ENCODE assay signal across 8 cellular contexts in the genomic region with DNA sequence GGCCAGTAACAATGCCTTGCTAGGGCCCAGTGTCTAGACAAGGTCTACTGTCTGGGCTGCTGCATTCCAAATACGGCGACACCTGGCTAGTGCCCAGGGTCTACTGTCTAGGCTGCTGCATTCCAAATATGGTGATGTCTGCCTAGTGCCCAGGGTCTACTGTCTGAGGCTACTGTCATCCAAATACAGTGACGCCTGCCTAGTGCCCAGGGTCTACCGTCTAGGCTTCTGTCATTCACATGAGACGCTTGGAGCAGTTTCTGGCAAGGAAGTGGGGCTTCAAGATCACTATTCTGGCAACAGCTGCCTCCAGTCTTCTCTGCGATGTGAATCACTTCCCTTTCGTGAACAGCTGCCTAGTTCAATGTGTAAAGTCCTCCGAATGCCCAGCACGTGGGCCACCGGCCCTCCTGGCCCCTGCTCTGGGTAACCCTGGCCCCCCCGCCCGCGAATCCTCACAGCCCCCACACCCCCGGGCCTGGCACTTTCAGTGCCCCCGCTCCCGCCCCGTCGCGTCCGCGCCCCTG. TPM values are rescaled to one million over a fixed set of nuclear protein-coding genes. Genes with fewer than 3 reads are reported as not detected.
DNase-seq lines count a peak whose midpoint lies in the region; ATAC-seq, FAIRE-seq and TF ChIP-seq lines count a peak whose summit lies in the region.

No MANE protein-coding gene starts in this region.

- H3K27me3 Mint-ChIP-seq in chondrocyte (ENCODE audit: low read depth) = no peaks in the 10 kb centered on the region

- POLR2A ChIA-PET in HepG2 (lab: Yijun Ruan, JAX) = interaction anchor here (0.7 to 2.9 kb wide), 2 partner anchors 11 to 19 kb away, joined by 3 to 30 read pairs; a partner anchor contains a TSS

- H3K9ac ChIP-seq in OCI-LY1 (ENCODE audit: low read length) (peak overlapping the region; percentile 84), HepG2 (ENCODE audit: insufficient read depth, low read depth, low read length) (peak overlapping the region; percentile 79)

- H3K4me2 ChIP-seq in OCI-LY1 (ENCODE audit: low read length) (peak overlapping the region; percentile 73), HepG2 (ENCODE audit: low read depth, low read length) (peak overlapping the region; percentile 99)

- no peaks in the 10 kb centered on the region for H3K79me2 ChIP-seq in OCI-LY1 (ENCODE audit: insufficient read depth, low read length)
- no peaks in the 10 kb centered on the region for H3K79me2 ChIP-seq in HepG2 (ENCODE audit: insufficient read depth, low read length)

- no peak overlapping the region for H2AFZ ChIP-seq in OCI-LY1 (ENCODE audit: low read length)
- no peak overlapping the region for H2AFZ ChIP-seq in HepG2 (ENCODE audit: low read length)

- TF ChIP-seq CTCF in AG10803 (conservative IDR thresholded peaks at IDR 0.05; ENCODE audit: low read length) (no peak), OCI-LY1 (IDR thresholded peaks at IDR 0.05; ENCODE audit: low read length) (no peak), chondrocyte (IDR thresholded peaks at IDR 0.05) (no peak), HepG2 (CRISPR knock-in tag; IDR thresholded peaks at IDR 0.05) (no peak), testis (IDR thresholded peaks at IDR 0.05) (no peak)

- CTCF ChIA-PET in HepG2 (lab: Yijun Ruan, JAX; ENCODE audit: low intra/inter-chr PET ratio, low total read pairs) = no interaction called here

- peak overlapping the region; percentile 98 for H3K27ac Mint-ChIP-seq in chondrocyte (ENCODE audit: unreplicated experiment)

- in situ Hi-C loops in HepG2 (cut with HindIII; ENCODE audit: extremely low pct_ligation_motif_present, low pct_unique_long_range_greater_than_20kb) = no loop called here

- 20% methylated on average over 1 of the region's 21 CpGs for WGBS in HepG2 (ENCODE audit: low lambda C conversion rate)
- 0 to 2% methylated on average over 2 to 21 of the region's 21 CpGs for WGBS in testis, 2 donors

- peak overlapping the region; percentile 94 for H3K4me3 Mint-ChIP-seq in chondrocyte (ENCODE audit: unreplicated experiment)

- no peak for TF ChIP-seq EP300 in HepG2 (IDR thresholded peaks at IDR 0.05; ENCODE audit: low read depth in 2 of 2, low read length in 2 of 2)
- no peak for TF ChIP-seq EP300 in HepG2 (CRISPR knock-in tag; IDR thresholded peaks at IDR 0.05; ENCODE audit: borderline replicate concordance)

- H3K36me3 Mint-ChIP-seq in chondrocyte (ENCODE audit: low read depth) = peaks cover 1% of the 10 kb centered on the region

- no peaks in the 10 kb centered on the region for H3K9me3 Mint-ChIP-seq in chondrocyte (ENCODE audit: low read depth)

- TF ChIP-seq POLR2A in HepG2 (IDR thresholded peaks at IDR 0.05; ENCODE audit: insufficient read depth in 1 of 2, low read depth in 2 of 2, low read length in 2 of 2) (peak in 1 of 2 experiments; percentile 31; a peak in 1 of 4 replicates), testis (IDR thresholded peaks at IDR 0.05) (no peak)

- no peaks in the 10 kb centered on the region for H3F3A ChIP-seq in OCI-LY1 (ENCODE audit: insufficient read depth, low read length)

- peaks cover 41% of the 10 kb centered on the region for H3K4me1 Mint-ChIP-seq in chondrocyte (ENCODE audit: low read depth)

- peak; percentile 66 for ATAC-seq in GM18511 (IDR thresholded peaks at IDR 0.05; ENCODE audit: unreplicated experiment)
- peak; percentile 41 for ATAC-seq in HG02981 (IDR thresholded peaks at IDR 0.05; ENCODE audit: unreplicated experiment)
- ATAC-seq in HepG2 = peak; percentile 89

- H3K4me1 ChIP-seq in OCI-LY1 (ENCODE audit: insufficient read depth, low read length, severe bottlenecking) = peaks cover 4% of the 10 kb centered on the region
- peaks cover 16% of the 10 kb centered on the region for H3K4me1 ChIP-seq in HepG2 (ENCODE audit: insufficient read depth, low read length)
- peaks cover 20% of the 10 kb centered on the region for H3K4me1 ChIP-seq in testis

- no peak for TF ChIP-seq RAD21 in HepG2 (CRISPR knock-in tag; IDR thresholded peaks at IDR 0.05)

- no peak for FAIRE-seq in HepG2 (lab: Jason Lieb, UNC)

- H3K27ac ChIP-seq in OCI-LY1 (ENCODE audit: low read depth, low read length, poor library complexity, severe bottlenecking) = no peak overlapping the region
- H3K27ac ChIP-seq in HepG2 (ENCODE audit: extremely low read length, insufficient read depth, low read length) = peak overlapping the region; percentile 70
- H3K27ac ChIP-seq in testis = peak overlapping the region; percentile 60 to 83

- peak overlapping the region; percentile 85 for H3K4me3 ChIP-seq in AG10803 (ENCODE audit: low read length)
- H3K4me3 ChIP-seq in OCI-LY1 (ENCODE audit: low read depth, low read length, poor library complexity, severe bottlenecking) = peak overlapping the region; percentile 74
- peak overlapping the region; percentile 77 to 91 (median 79) for H3K4me3 ChIP-seq in HepG2 (replicated peaks in 1 of 3; ENCODE audit: insufficient read depth in 1 of 3, low read depth in 2 of 3, low read length in 3 of 3)
- H3K4me3 ChIP-seq in testis = peak overlapping the region; percentile 83 to 98

- DNase-seq in AG10803 (ENCODE audit: low read depth) (peak; percentile 66), chondrocyte (ENCODE audit: low spot score) (no peak), HepG2 (ENCODE audit: low spot score) (peak; percentile 76), testis (no peak), mesenteric fat pad (ENCODE audit: low spot score) (no peak)

- H3K9me3 ChIP-seq in OCI-LY1 (ENCODE audit: low read length) (no peaks in the 10 kb centered on the region), HepG2 (ENCODE audit: low read length) (no peaks in the 10 kb centered on the region), testis (no peaks in the 10 kb centered on the region)

- H3K9me2 ChIP-seq in OCI-LY1 (ENCODE audit: low read depth, low read length) = no peaks in the 10 kb centered on the region

- H3K36me3 ChIP-seq in OCI-LY1 (ENCODE audit: insufficient read depth, low read length) (no peaks in the 10 kb centered on the region), HepG2 (replicated peaks in 1 of 2; ENCODE audit: control insufficient read depth in 1 of 2, insufficient read depth in 2 of 2, low read length in 2 of 2) (no peaks in the 10 kb centered on the region), testis (ENCODE audit: low read depth, missing control alignments) (no peaks in the 10 kb centered on the region)

- H4K20me1 ChIP-seq in OCI-LY1 (ENCODE audit: insufficient read depth, low read length) (no peaks in the 10 kb centered on the region), HepG2 (ENCODE audit: insufficient read depth, low read length) (no peaks in the 10 kb centered on the region)

- intact Hi-C loops in HepG2 (cut with micrococcal nuclease; ENCODE audit: unreplicated experiment) = no loop called here
- intact Hi-C loops in testis (cut with DNase I; ENCODE audit: low total_unique reads) = no loop called here

- no peaks in the 10 kb centered on the region for H3K27me3 ChIP-seq in OCI-LY1 (ENCODE audit: insufficient read depth, low read length)
- no peaks in the 10 kb centered on the region; a peak in 1 of 5 replicates for H3K27me3 ChIP-seq in HepG2 (ENCODE audit: control insufficient read depth in 1 of 2, insufficient read depth in 2 of 2, low read length in 2 of 2)
- H3K27me3 ChIP-seq in testis = no peaks in the 10 kb centered on the region

- no TSS peak for BruUV-seq in HepG2 (replicated peaks; lab: Mats Ljungman, UMichigan)

RNA-seq across cellular contexts. Expression of a gene that starts 12.7 kb away (rescaled TPM):
- total RNA-seq in chondrocyte (34.8 to 51.6 TPM (median 44.0 TPM) in 3 replicates), HepG2 (2016; rRNA removed; fragmentation: Illumina TruSeq; extraction: Trizol) (17.0 and 17.8 TPM in 2 replicates), testis (10 to 100 TPM; 29.8 to 35.9 TPM), mesenteric fat pad (29.1 TPM)
- 1.8 and 2.6 TPM in 2 replicates for total RNA-seq in HepG2 (2016; cell fraction: cytosol; rRNA removed; fragmentation: Illumina TruSeq; extraction: Trizol; ENCODE audit: low read depth)
- 17.4 and 17.6 TPM in 2 replicates for total RNA-seq in HepG2 (2016; cell fraction: insoluble cytoplasmic fraction; rRNA removed; fragmentation: Illumina TruSeq; extraction: Trizol)
- 3.3 and 3.5 TPM in 2 replicates for total RNA-seq in HepG2 (2016; cell fraction: membrane; rRNA removed; fragmentation: Illumina TruSeq; extraction: Trizol)
- total RNA-seq in HepG2 (2016; cell fraction: nucleus; rRNA removed; fragmentation: Illumina TruSeq; extraction: Trizol) = 11.7 and 13.5 TPM in 2 replicates
- polyA plus RNA-seq in HepG2 (2011; rRNA removed) (4.2 and 5.8 TPM in 2 replicates), testis (ENCODE audit: insufficient read depth, low read depth, low replicate concordance) (8.6 TPM)
- polyA plus RNA-seq in HepG2 (2011; cell fraction: cytosol; rRNA removed) = 4.2 and 5.6 TPM in 2 replicates
- 14.4 TPM in 2 replicates for polyA plus RNA-seq in HepG2 (2011; cell fraction: nucleus; rRNA removed)
- 9.4 and 11.1 TPM in 2 replicates for polyA plus RNA-seq in HepG2 (2012)
- polyA plus RNA-seq in HepG2 (2016; cell fraction: cytosol; fragmentation: Illumina TruSeq; extraction: Trizol; ENCODE audit: low read depth) = 0.98 and 1.3 TPM in 2 replicates
- 12.5 and 15.9 TPM in 2 replicates for polyA plus RNA-seq in HepG2 (2016; cell fraction: insoluble cytoplasmic fraction; fragmentation: Illumina TruSeq; extraction: Trizol; ENCODE audit: low read depth)
- 1.2 and 1.9 TPM in 2 replicates for polyA plus RNA-seq in HepG2 (2016; cell fraction: membrane; fragmentation: Illumina TruSeq; extraction: Trizol; ENCODE audit: low read depth)
- 12.6 and 13.3 TPM in 2 replicates for polyA plus RNA-seq in HepG2 (2016; cell fraction: nucleus; fragmentation: Illumina TruSeq; extraction: Trizol; ENCODE audit: insufficient read depth, low read depth)
- polyA minus RNA-seq in HepG2 (2011; rRNA and poly(A)+ RNA removed; ENCODE audit: low replicate concordance) = 3.1 and 10.1 TPM in 2 replicates
- polyA minus RNA-seq in HepG2 (2011; cell fraction: cytosol; rRNA and poly(A)+ RNA removed) = 4.0 and 5.3 TPM in 2 replicates
- polyA minus RNA-seq in HepG2 (2011; cell fraction: nucleus; rRNA and poly(A)+ RNA removed) = 8.6 and 9.6 TPM in 2 replicates

RNA-seq across cellular contexts. Expression of a gene that starts 12.8 kb away (rescaled TPM):
- total RNA-seq in chondrocyte (12.4 to 18.0 TPM (median 15.6 TPM) in 3 replicates), HepG2 (2016; rRNA removed; fragmentation: Illumina TruSeq; extraction: Trizol) (6.5 and 8.6 TPM in 2 replicates), testis (10 to 100 TPM; 41.3 to 52.7 TPM), mesenteric fat pad (23.3 TPM)
- 1.1 TPM in 2 replicates for total RNA-seq in HepG2 (2016; cell fraction: cytosol; rRNA removed; fragmentation: Illumina TruSeq; extraction: Trizol; ENCODE audit: low read depth)
- total RNA-seq in HepG2 (2016; cell fraction: insoluble cytoplasmic fraction; rRNA removed; fragmentation: Illumina TruSeq; extraction: Trizol) = 5.5 and 9.7 TPM in 2 replicates
- total RNA-seq in HepG2 (2016; cell fraction: membrane; rRNA removed; fragmentation: Illumina TruSeq; extraction: Trizol) = 2.7 and 2.8 TPM in 2 replicates
- total RNA-seq in HepG2 (2016; cell fraction: nucleus; rRNA removed; fragmentation: Illumina TruSeq; extraction: Trizol) = 16.9 and 20.1 TPM in 2 replicates
- polyA plus RNA-seq in HepG2 (2011; rRNA removed) (5.8 and 6.9 TPM in 2 replicates), testis (ENCODE audit: insufficient read depth, low read depth, low replicate concordance) (20.9 TPM)
- polyA plus RNA-seq in HepG2 (2011; cell fraction: cytosol; rRNA removed) = 3.1 and 4.4 TPM in 2 replicates
- polyA plus RNA-seq in HepG2 (2011; cell fraction: nucleus; rRNA removed) = 24.7 and 30.2 TPM in 2 replicates
- polyA plus RNA-seq in HepG2 (2012) = 5.0 and 5.9 TPM in 2 replicates
- polyA plus RNA-seq in HepG2 (2016; cell fraction: cytosol; fragmentation: Illumina TruSeq; extraction: Trizol; ENCODE audit: low read depth) = 0.79 and 1.0 TPM in 2 replicates
- polyA plus RNA-seq in HepG2 (2016; cell fraction: insoluble cytoplasmic fraction; fragmentation: Illumina TruSeq; extraction: Trizol; ENCODE audit: low read depth) = 4.4 and 6.5 TPM in 2 replicates
- polyA plus RNA-seq in HepG2 (2016; cell fraction: membrane; fragmentation: Illumina TruSeq; extraction: Trizol; ENCODE audit: low read depth) = 1.4 TPM in 2 replicates
- polyA plus RNA-seq in HepG2 (2016; cell fraction: nucleus; fragmentation: Illumina TruSeq; extraction: Trizol; ENCODE audit: insufficient read depth, low read depth) = 15.4 and 17.7 TPM in 2 replicates
- 15.4 and 22.2 TPM in 2 replicates for polyA minus RNA-seq in HepG2 (2011; rRNA and poly(A)+ RNA removed; ENCODE audit: low replicate concordance)
- polyA minus RNA-seq in HepG2 (2011; cell fraction: cytosol; rRNA and poly(A)+ RNA removed) = 4.7 and 5.7 TPM in 2 replicates
- polyA minus RNA-seq in HepG2 (2011; cell fraction: nucleus; rRNA and poly(A)+ RNA removed) = 38.8 and 41.1 TPM in 2 replicates

Comparison
In these comparisons a context has a peak if more than half of its experiments do, and no peak if none do; other contexts are left out.
1. DNase-seq: peak in AG10803 (single experiment) and HepG2 (single experiment); none in chondrocyte (single experiment), testis (single experiment) and mesenteric fat pad (single experiment).
2. Peak in every context shown above with its lines, with median percentiles within 50 percentile points of each other: H3K4me3 ChIP-seq and ATAC-seq.